In genomic region chr3:115147329-115148141, GRCh38 we compare ENCODE assay signal across 8 cellular contexts. TPM values are rescaled to one million over a fixed set of nuclear protein-coding genes. Genes with fewer than 3 reads are reported as not detected.
DNase-seq lines count a peak whose midpoint lies in the region; ATAC-seq and TF ChIP-seq lines count a peak whose summit lies in the region.

No MANE protein-coding gene starts in this region.

- H3K9ac ChIP-seq in HUES6 (ENCODE audit: low read length) (peak overlapping the region; percentile 75), OCI-LY1 (ENCODE audit: low read length) (peak overlapping the region; percentile 89)

- H3K27me3 Mint-ChIP-seq in endothelial cell (ENCODE audit: unreplicated experiment) = peaks cover 4% of the 10 kb centered on the region

- TF ChIP-seq CTCF in OCI-LY1 (IDR thresholded peaks at IDR 0.05; ENCODE audit: low read length) (no peak), endothelial cell (IDR thresholded peaks at IDR 0.05; ENCODE audit: unreplicated experiment) (no peak)

- peak; percentile 89 for DNase-seq in D341Med (ENCODE audit: low spot score)
- DNase-seq in activated T-cell treated with anti-CD3 and anti-CD28 coated beads for 1 hour (ENCODE audit: low read depth) = peak; percentile 92
- peak; percentile 95 for DNase-seq in endothelial cell (ENCODE audit: low spot score)
- DNase-seq in stimulated activated CD8-positive, alpha-beta memory T cell treated with anti-CD3 and anti-CD28 coated beads, Interleukin-15, amount 100 ng/mL, for 24 hours (ENCODE audit: low read depth) = peak; percentile 66

- no peaks in the 10 kb centered on the region for H3K9me3 Mint-ChIP-seq in endothelial cell (ENCODE audit: unreplicated experiment)

- no peaks in the 10 kb centered on the region for H3K9me2 ChIP-seq in OCI-LY1 (ENCODE audit: low read depth, low read length)

- H4K20me1 ChIP-seq in OCI-LY1 (ENCODE audit: insufficient read depth, low read length) = no peaks in the 10 kb centered on the region

- no peaks in the 10 kb centered on the region for H3F3A ChIP-seq in OCI-LY1 (ENCODE audit: insufficient read depth, low read length)

- no peaks in the 10 kb centered on the region for H3K36me3 Mint-ChIP-seq in endothelial cell (ENCODE audit: low read depth, unreplicated experiment)

- H3K9me3 ChIP-seq in HUES6 (ENCODE audit: control insufficient read depth, insufficient read depth, low read depth, low read length) (0 out of 2 replicates have a peak, but pooled peaks cover under 1% of the 10 kb centered on the region), OCI-LY1 (ENCODE audit: low read length) (no peaks in the 10 kb centered on the region), mesodermal cell (ENCODE audit: control insufficient read depth, low read length) (no peaks in the 10 kb centered on the region)

- peak; percentile 81 for ATAC-seq in GM21447 (IDR thresholded peaks at IDR 0.05; ENCODE audit: unreplicated experiment)

- no peaks in the 10 kb centered on the region for H3K79me2 ChIP-seq in OCI-LY1 (ENCODE audit: insufficient read depth, low read length)

- WGBS in mesodermal cell (ENCODE audit: insufficient coverage in 2 of 2), 2 experiments = 0% methylated on average over 26 to 44 of the region's 54 CpGs

- H3K27ac ChIP-seq in HUES6 (ENCODE audit: low read depth, low read length) = peak overlapping the region; percentile 58
- H3K27ac ChIP-seq in OCI-LY1 (ENCODE audit: low read depth, low read length, poor library complexity, severe bottlenecking) = peak overlapping the region; percentile 63
- H3K27ac ChIP-seq in mesodermal cell (ENCODE audit: low read depth, low read length, severe bottlenecking) = peak overlapping the region; percentile 93

- H3K4me3 ChIP-seq in HUES6 (ENCODE audit: low read depth, low read length) (peak overlapping the region; percentile 81), OCI-LY1 (ENCODE audit: low read depth, low read length, poor library complexity, severe bottlenecking) (peak overlapping the region; percentile 80), mesodermal cell (ENCODE audit: extremely low read depth, insufficient read depth, low read length, poor library complexity, severe bottlenecking) (peak overlapping the region; percentile 74)

- H3K4me1 ChIP-seq in HUES6 (ENCODE audit: control insufficient read depth, insufficient read depth, low read length) (0 out of 2 replicates have a peak, but pooled peaks cover 3% of the 10 kb centered on the region), OCI-LY1 (ENCODE audit: insufficient read depth, low read length, severe bottlenecking) (peaks cover 20% of the 10 kb centered on the region), mesodermal cell (ENCODE audit: control insufficient read depth, insufficient read depth, low read length, poor library complexity, severe bottlenecking) (peaks cover 3% of the 10 kb centered on the region)

- peak overlapping the region; percentile 95 for H3K27ac Mint-ChIP-seq in endothelial cell (ENCODE audit: unreplicated experiment)

- peak overlapping the region; percentile 90 for H3K4me2 ChIP-seq in OCI-LY1 (ENCODE audit: low read length)

- H3K36me3 ChIP-seq in HUES6 (ENCODE audit: control insufficient read depth, insufficient read depth, low read length) = no peaks in the 10 kb centered on the region
- no peaks in the 10 kb centered on the region for H3K36me3 ChIP-seq in OCI-LY1 (ENCODE audit: insufficient read depth, low read length)
- H3K36me3 ChIP-seq in mesodermal cell (ENCODE audit: control insufficient read depth, insufficient read depth, low read length) = no peaks in the 10 kb centered on the region

- H3K27me3 ChIP-seq in HUES6 (ENCODE audit: control insufficient read depth, insufficient read depth, low read length) = no peaks in the 10 kb centered on the region
- H3K27me3 ChIP-seq in OCI-LY1 (ENCODE audit: insufficient read depth, low read length) = no peaks in the 10 kb centered on the region

- H3K4me3 Mint-ChIP-seq in endothelial cell (ENCODE audit: unreplicated experiment) = peak overlapping the region; percentile 95

- peaks cover 7% of the 10 kb centered on the region for H3K4me1 Mint-ChIP-seq in endothelial cell (ENCODE audit: unreplicated experiment)

- no peak overlapping the region for H2AFZ ChIP-seq in OCI-LY1 (ENCODE audit: low read length)

RNA-seq across cellular contexts. Expression of gene ZBTB20, which starts 0.4 kb away (rescaled TPM):
- 4.2 TPM for total RNA-seq in endothelial cell (ENCODE audit: unreplicated experiment)
- 1.8 TPM for polyA plus RNA-seq in mesodermal cell (2013, experiment 1 of 2)
- polyA plus RNA-seq in mesodermal cell (2013, experiment 2 of 2) = 1.1 TPM

Comparison
In these comparisons a context has a peak if more than half of its experiments do, and no peak if none do; other contexts are left out.
1. Peak in every context shown above with its lines: DNase-seq, ATAC-seq, H3K4me3 ChIP-seq and H3K27ac ChIP-seq.